Comparison of ENCODE assay signal across 8 cellular contexts in genomic region chr18:74221081-74221480, GRCh38.
"Had no signal": no experiment of that assay in that cellular context is flagged by ENCODE, and none has a peak within 500 bp of the region (broad histone marks: within the 10 kb centered on the region; RNA-seq: fewer than 3 reads in every experiment).

No MANE protein-coding gene starts in this region.

- H3K27ac ChIP-seq: HL-60 had no signal

- H2AFZ ChIP-seq: GM23338 had no signal

- FAIRE-seq: H1, H54, HepG2 had no signal

- H3K4me2 ChIP-seq: GM23338 had no signal

- H3K4me3 ChIP-seq: GM23338 had no signal

- ATAC-seq: GM23338, HepG2 had no signal

- DNase-seq: H9, HCEC 1CT, KBM-7 had no signal
